12 cellular contexts compared by ENCODE assay signal in genomic region chr12:124537525-124538193, GRCh38. TPM values are rescaled to one million over a fixed set of nuclear protein-coding genes. Genes with fewer than 3 reads are reported as not detected.
A peak's percentile ranks its signal among the peaks of the same experiment; 100 is the strongest.
DNase-seq lines count a peak whose midpoint lies in the region; ATAC-seq and TF ChIP-seq lines count a peak whose summit lies in the region.
"Had no signal": no experiment of that assay in that cellular context is flagged by ENCODE, and none has a peak within 500 bp of the region (broad histone marks: within the 10 kb centered on the region; RNA-seq: fewer than 3 reads in every experiment).

No MANE protein-coding gene starts in this region.

- H3K9me3 Mint-ChIP-seq in chondrocyte (ENCODE audit: low read depth), result no peaks in the 10 kb centered on the region
- H3K9me3 Mint-ChIP-seq: IgD-negative memory B cell had no signal

- H3K36me3 ChIP-seq in right lobe of liver, result no peaks in the 10 kb centered on the region
- H3K36me3 ChIP-seq in spleen, result peaks cover 0 to 27% (median 0%) of the 10 kb centered on the region in 6 donors

- WGBS in right lobe of liver (ENCODE audit: insufficient coverage, low coverage, low lambda C conversion rate, missing lambda C conversion rate), result 48% methylated on average over 12 of the region's 12 CpGs
- 51 to 76% (median 56%) methylated on average over 12 of the region's 12 CpGs for WGBS in spleen, 5 donors

- H3K4me1 ChIP-seq in right lobe of liver (peaks cover 0 to 23% (median 11%) of the 10 kb centered on the region in 4 donors), spleen (peaks cover 23 to 63% (median 48%) of the 10 kb centered on the region in 6 donors)

- DNase-seq in NCI-H446 (lab: John Stamatoyannopoulos, UW) (peak; percentile 57 to 84), chondrocyte (ENCODE audit: low spot score) (no peak), right lobe of liver (no peak), spleen (no peak), NCI-H345 treated with DMSO at 0.1 percent for 48 hours (lab: John Stamatoyannopoulos, UW; ENCODE audit: unreplicated experiment) (no peak), MV-4-11 (lab: John Stamatoyannopoulos, UW) (no peak), COLO829 (ENCODE audit: low spot score) (no peak)
- no peak for DNase-seq in effector CD8-positive, alpha-beta T cell (lab: John Stamatoyannopoulos, UW)
- DNase-seq: activated T-cell treated with anti-CD3 and anti-CD28 coated beads for 4 hours, NCI-H524 treated with DMSO at 0.1 percent for 48 hours, testis had no signal

- peak in 3 of 4 donors; percentile 4 to 37 (median 7) for ATAC-seq in right lobe of liver

- TF ChIP-seq POLR2A in right lobe of liver (IDR thresholded peaks at IDR 0.05), result no peak
- TF ChIP-seq POLR2A in spleen (IDR thresholded peaks at IDR 0.05), result no peak

- H3K9me3 ChIP-seq in right lobe of liver, result no peaks in the 10 kb centered on the region
- H3K9me3 ChIP-seq in spleen, result no peaks in the 10 kb centered on the region
- H3K9me3 ChIP-seq: testis had no signal

- H3K27me3 Mint-ChIP-seq in chondrocyte (ENCODE audit: low read depth), result no peaks in the 10 kb centered on the region
- H3K27me3 Mint-ChIP-seq: IgD-negative memory B cell had no signal

- peak overlapping the region in 1 of 3 donors; percentile 43 for H3K27ac ChIP-seq in right lobe of liver
- H3K27ac ChIP-seq in spleen, result peak overlapping the region in 7 of 8 donors; percentile 52 to 82 (median 74)

- TF ChIP-seq CTCF in chondrocyte (IDR thresholded peaks at IDR 0.05), result no peak
- no peak for TF ChIP-seq CTCF in right lobe of liver (IDR thresholded peaks at IDR 0.05)
- no peak for TF ChIP-seq CTCF in spleen (IDR thresholded peaks at IDR 0.05 in 8 of 11, conservative IDR thresholded peaks at IDR 0.05 in 3 of 11)

- H3K27me3 ChIP-seq in right lobe of liver (no peaks in the 10 kb centered on the region), spleen (replicated peaks in 1 of 7) (no peaks in the 10 kb centered on the region)
- H3K27me3 ChIP-seq: testis had no signal

- H3K36me3 Mint-ChIP-seq in chondrocyte (ENCODE audit: low read depth), result no peaks in the 10 kb centered on the region

- H3K4me3 ChIP-seq in right lobe of liver, result no peak overlapping the region
- H3K4me3 ChIP-seq in spleen, result no peak overlapping the region
- H3K4me3 ChIP-seq: testis had no signal

- intact Hi-C loops in right lobe of liver (cut with DNase I), result no loop called here
- intact Hi-C loops in spleen (cut with DNase I; ENCODE audit: low total_unique reads), result no loop called here

- peaks cover 44% of the 10 kb centered on the region for H3K4me1 Mint-ChIP-seq in chondrocyte (ENCODE audit: low read depth)

- peak overlapping the region; percentile 70 for H3K27ac Mint-ChIP-seq in chondrocyte (ENCODE audit: unreplicated experiment)

- no peak overlapping the region for H3K4me3 Mint-ChIP-seq in chondrocyte (ENCODE audit: unreplicated experiment)

RNA-seq across cellular contexts. Expression of gene NCOR2, which starts 29.8 kb away (rescaled TPM):
- total RNA-seq in chondrocyte (327 to 390 TPM (median 348 TPM) in 3 replicates), right lobe of liver (10 to 100 TPM; 38.1 to 87.5 (median 45.0) TPM), spleen (100 to 1,000 TPM; 145 to 236 (median 174) TPM)
- polyA plus RNA-seq in spleen, result 10 to 100 TPM; 13.2 to 60.6 (median 17.2) TPM

Comparison
In these comparisons a context has a peak if more than half of its experiments do, and no peak if none do; other contexts are left out.
1. DNase-seq: peak in NCI-H446 (2 of 2); none in chondrocyte (single experiment), right lobe of liver (0 of 3), spleen (single experiment), NCI-H345 treated with DMSO at 0.1 percent for 48 hours (single experiment), MV-4-11 (single experiment), COLO829 (single experiment) and effector CD8-positive, alpha-beta T cell (single experiment).